In genomic region chr12:32196250-32197198, GRCh38 we compare ENCODE assay signal across 16 cellular contexts.
DNase-seq lines count a peak whose midpoint lies in the region; ATAC-seq and TF ChIP-seq lines count a peak whose summit lies in the region.
"Had no signal": no experiment of that assay in that cellular context is flagged by ENCODE, and none has a peak within 500 bp of the region (broad histone marks: within the 10 kb centered on the region; RNA-seq: fewer than 3 reads in every experiment).

No MANE protein-coding gene starts in this region.

- H3K27ac Mint-ChIP-seq in HFFc6 = peak overlapping the region; percentile 77
- H3K27ac Mint-ChIP-seq: CD4-positive, alpha-beta memory T cell; H9 had no signal

- 86% methylated on average over 6 of the region's 6 CpGs for WGBS in smooth muscle cell (ENCODE audit: low lambda C conversion rate)

- H3F3A ChIP-seq in smooth muscle cell (ENCODE audit: low read depth) = no peaks in the 10 kb centered on the region

- H3K9ac ChIP-seq in smooth muscle cell (ENCODE audit: low read depth) = no peak overlapping the region

- H3K4me2 ChIP-seq in smooth muscle cell = no peak overlapping the region

- no peaks in the 10 kb centered on the region for H3K27me3 Mint-ChIP-seq in HFFc6 (ENCODE audit: insufficient read depth)
- H3K27me3 Mint-ChIP-seq: CD4-positive, alpha-beta memory T cell had no signal

- no peak overlapping the region for H3K4me3 Mint-ChIP-seq in HFFc6
- H3K4me3 Mint-ChIP-seq: CD4-positive, alpha-beta memory T cell; H9 had no signal

- H3K4me1 Mint-ChIP-seq in HFFc6 (ENCODE audit: low read depth) = peaks cover 62% of the 10 kb centered on the region

- ATAC-seq in GM21737 (IDR thresholded peaks at IDR 0.05; ENCODE audit: unreplicated experiment) = no peak

- H3K36me3 Mint-ChIP-seq in HFFc6 (ENCODE audit: low read depth) = peaks cover 42% of the 10 kb centered on the region

- H3K79me2 ChIP-seq in smooth muscle cell (ENCODE audit: low read depth) = no peaks in the 10 kb centered on the region

- H3K4me3 ChIP-seq in smooth muscle cell = no peak overlapping the region

- H3K9me3 Mint-ChIP-seq in HFFc6 = peaks cover 23% of the 10 kb centered on the region

- no peaks in the 10 kb centered on the region for H3K9me3 ChIP-seq in smooth muscle cell (replicated peaks; ENCODE audit: low read depth)

- peak; percentile 3 for DNase-seq in stimulated activated CD4-positive, alpha-beta T cell treated with anti-CD3 and anti-CD28 coated beads, Interleukin-1b, Interleukin-23, amount 100 ng/mL, for 48 hours
- DNase-seq in stimulated activated CD4-positive, alpha-beta T cell treated with anti-CD3 and anti-CD28 coated beads, Interleukin-2, amount 100 ng/mL, for 24 hours = no peak
- no peak for DNase-seq in HFFc6
- DNase-seq in amniotic epithelial cell (ENCODE audit: low read depth) = peak; percentile 33
- no peak for DNase-seq in smooth muscle cell (lab: John Stamatoyannopoulos, UW; ENCODE audit: unreplicated experiment)
- DNase-seq in SK-N-DZ (ENCODE audit: low spot score) = no peak
- DNase-seq: CD4-positive, alpha-beta memory T cell; H9; KG1; NCI-H1436; NCI-H2029; NCI-H2171; NCI-H446; NCI-H69; OCI-M1 had no signal

- no peak overlapping the region for H2AFZ ChIP-seq in smooth muscle cell (ENCODE audit: low read depth)

- no peaks in the 10 kb centered on the region for H3K4me1 ChIP-seq in smooth muscle cell (ENCODE audit: low read depth)

- H3K27ac ChIP-seq in smooth muscle cell (ENCODE audit: low read depth) = no peak overlapping the region

- H4K20me1 ChIP-seq in smooth muscle cell (ENCODE audit: low read depth) = no peaks in the 10 kb centered on the region

- TF ChIP-seq CTCF in HFFc6 (IDR thresholded peaks at IDR 0.05) (no peak), smooth muscle cell (IDR thresholded peaks at IDR 0.05; ENCODE audit: borderline replicate concordance, insufficient read depth, poor library complexity, severe bottlenecking) (no peak)

- peaks cover 5% of the 10 kb centered on the region for H3K36me3 ChIP-seq in smooth muscle cell (ENCODE audit: low read depth)

- H3K27me3 ChIP-seq in smooth muscle cell (ENCODE audit: low read depth) = no peaks in the 10 kb centered on the region

Comparison
In these comparisons a context has a peak if more than half of its experiments do, and no peak if none do; other contexts are left out.
1. DNase-seq: peak in stimulated activated CD4-positive, alpha-beta T cell treated with anti-CD3 and anti-CD28 coated beads, Interleukin-1b, Interleukin-23, amount 100 ng/mL, for 48 hours (single experiment) and amniotic epithelial cell (single experiment); none in stimulated activated CD4-positive, alpha-beta T cell treated with anti-CD3 and anti-CD28 coated beads, Interleukin-2, amount 100 ng/mL, for 24 hours (0 of 2), HFFc6 (single experiment), smooth muscle cell (single experiment) and SK-N-DZ (single experiment).